ENCODE assay signal across 14 cellular contexts in the genomic region with DNA sequence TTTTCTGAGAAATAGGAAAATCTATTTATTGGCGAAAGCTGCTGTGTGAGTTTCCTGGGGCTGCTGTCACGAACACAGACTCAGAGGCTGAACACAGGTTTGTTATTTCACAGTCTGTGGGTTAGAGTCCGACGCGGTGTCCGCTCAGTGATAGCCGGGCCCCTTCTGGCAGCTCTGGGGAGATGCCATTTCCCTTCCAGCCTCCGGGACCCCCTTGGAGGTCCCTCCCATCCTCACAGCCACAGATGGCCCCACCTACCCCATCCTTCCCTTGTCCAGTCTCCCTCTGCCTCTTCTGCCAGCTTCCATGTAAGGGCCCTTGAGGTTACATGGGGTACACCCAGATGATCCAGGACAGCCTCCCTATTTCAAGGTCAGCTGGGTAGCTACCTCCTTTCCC.
"Had no signal": no experiment of that assay in that cellular context is flagged by ENCODE, and none has a peak within 500 bp of the region (broad histone marks: within the 10 kb centered on the region; RNA-seq: fewer than 3 reads in every experiment).

No MANE protein-coding gene starts in this region.

- H3K27ac ChIP-seq: dorsolateral prefrontal cortex, esophagus squamous epithelium, SJSA1, thyroid gland had no signal

- H3K27ac Mint-ChIP-seq: activated CD4-positive, alpha-beta T cell treated with anti-CD3 and anti-CD28 coated beads for 36 hours; activated naive CD8-positive, alpha-beta T cell treated with anti-CD3 and anti-CD28 coated beads for 36 hours; immature natural killer cell had no signal

- H3K4me1 ChIP-seq: SJSA1, thyroid gland had no signal

- H3K27me3 ChIP-seq: dorsolateral prefrontal cortex, esophagus squamous epithelium, thyroid gland had no signal

- H3K36me3 ChIP-seq: esophagus squamous epithelium, SJSA1, thyroid gland had no signal

- H3K4me3 ChIP-seq: dorsolateral prefrontal cortex, esophagus squamous epithelium, SJSA1, thyroid gland had no signal

- H3K9me3 ChIP-seq: esophagus squamous epithelium, SJSA1, thyroid gland had no signal

- DNase-seq: activated CD4-positive, alpha-beta T cell treated with anti-CD3 and anti-CD28 coated beads for 36 hours; activated gamma-delta T cell; activated naive CD8-positive, alpha-beta T cell treated with anti-CD3 and anti-CD28 coated beads for 36 hours; activated T-cell treated with anti-CD3 and anti-CD28 coated beads, Interleukin-2, amount 50 U/mL, for 1 hour; cerebellar nuclear complex; esophagus squamous epithelium; foreskin fibroblast; glutamatergic neuron; immature natural killer cell; nephron progenitor cell; T-helper 9 cell; thyroid gland had no signal

- H3K27me3 Mint-ChIP-seq: activated CD4-positive, alpha-beta T cell treated with anti-CD3 and anti-CD28 coated beads for 36 hours had no signal

- H3K36me3 Mint-ChIP-seq: activated naive CD8-positive, alpha-beta T cell treated with anti-CD3 and anti-CD28 coated beads for 36 hours had no signal

- H3K9me3 Mint-ChIP-seq: activated naive CD8-positive, alpha-beta T cell treated with anti-CD3 and anti-CD28 coated beads for 36 hours; immature natural killer cell; nephron progenitor cell had no signal

- H3K4me3 Mint-ChIP-seq: activated CD4-positive, alpha-beta T cell treated with anti-CD3 and anti-CD28 coated beads for 36 hours; activated naive CD8-positive, alpha-beta T cell treated with anti-CD3 and anti-CD28 coated beads for 36 hours; immature natural killer cell had no signal
